ENCODE assay signal across 8 cellular contexts in genomic region chr4:158895797-158896442, GRCh38.
A peak's percentile ranks its signal among the peaks of the same experiment; 100 is the strongest.
DNase-seq lines count a peak whose midpoint lies in the region; ATAC-seq and TF ChIP-seq lines count a peak whose summit lies in the region.

No MANE protein-coding gene starts in this region.

- no peaks in the 10 kb centered on the region for H3K9me3 ChIP-seq in CD4-positive, alpha-beta T cell (ENCODE audit: control insufficient read depth, low read length)
- no peaks in the 10 kb centered on the region for H3K9me3 ChIP-seq in CD4-positive, alpha-beta memory T cell (ENCODE audit: control insufficient read depth in 1 of 2, low read length in 2 of 2)

- H3K27ac ChIP-seq in CD4-positive, alpha-beta T cell (ENCODE audit: low read depth, low read length), result no peak overlapping the region
- no peak overlapping the region for H3K27ac ChIP-seq in CD4-positive, alpha-beta memory T cell (ENCODE audit: low read depth, low read length)

- H3K9me3 Mint-ChIP-seq in CD4-positive, alpha-beta T cell, result peaks cover 2% of the 10 kb centered on the region
- H3K9me3 Mint-ChIP-seq in chondrocyte (ENCODE audit: low read depth), result peaks cover 10% of the 10 kb centered on the region
- H3K9me3 Mint-ChIP-seq in natural killer cell treated with Interleukin-12 subunit alpha and Interleukin-12 subunit beta and Interleukin-15 and Interleukin-18, amount 100 ng/mL, for 72 hours, result no peaks in the 10 kb centered on the region
- peaks cover 0 to 8% (median 2%) of the 10 kb centered on the region in 8 donors for H3K9me3 Mint-ChIP-seq in CD4-positive, alpha-beta memory T cell

- TF ChIP-seq EP300 in Ishikawa (IDR thresholded peaks at IDR 0.05; ENCODE audit: borderline replicate concordance), result no peak

- no peak overlapping the region for H3K4me3 ChIP-seq in CD4-positive, alpha-beta memory T cell (ENCODE audit: low read length in 2 of 2)

- H3K36me3 Mint-ChIP-seq in CD4-positive, alpha-beta T cell (ENCODE audit: low read depth), result peaks cover 80% of the 10 kb centered on the region
- peaks cover 28% of the 10 kb centered on the region for H3K36me3 Mint-ChIP-seq in chondrocyte (ENCODE audit: low read depth)
- H3K36me3 Mint-ChIP-seq in natural killer cell treated with Interleukin-12 subunit alpha and Interleukin-12 subunit beta and Interleukin-15 and Interleukin-18, amount 100 ng/mL, for 72 hours, result peaks cover 31% of the 10 kb centered on the region
- peaks cover 57 to 58% of the 10 kb centered on the region in 2 donors for H3K36me3 Mint-ChIP-seq in CD4-positive, alpha-beta memory T cell

- peaks cover 5% of the 10 kb centered on the region for H3K4me1 Mint-ChIP-seq in CD4-positive, alpha-beta T cell (ENCODE audit: low read depth)
- H3K4me1 Mint-ChIP-seq in chondrocyte (ENCODE audit: low read depth), result peaks cover 16% of the 10 kb centered on the region
- H3K4me1 Mint-ChIP-seq in natural killer cell treated with Interleukin-12 subunit alpha and Interleukin-12 subunit beta and Interleukin-15 and Interleukin-18, amount 100 ng/mL, for 72 hours (ENCODE audit: low read depth in 2 of 2), result peaks cover 39 to 46% of the 10 kb centered on the region in 2 donors
- H3K4me1 Mint-ChIP-seq in CD4-positive, alpha-beta memory T cell, result peaks cover 5 to 20% (median 12%) of the 10 kb centered on the region in 4 donors

- no peaks in the 10 kb centered on the region for H3K27me3 ChIP-seq in CD4-positive, alpha-beta T cell (ENCODE audit: control insufficient read depth, insufficient read depth, low read length)
- H3K27me3 ChIP-seq in CD4-positive, alpha-beta memory T cell (ENCODE audit: insufficient read depth, low read length), result no peaks in the 10 kb centered on the region

- POLR2A ChIA-PET in CD4-positive, alpha-beta T cell (lab: Charles Lee), result no interaction called here
- POLR2A ChIA-PET in CD4-positive, alpha-beta memory T cell (lab: Charles Lee; ENCODE audit: partially characterized antibody), result no interaction called here

- no peak for TF ChIP-seq CTCF in CD4-positive, alpha-beta T cell (IDR thresholded peaks at IDR 0.05)
- peak; percentile 67 for TF ChIP-seq CTCF in chondrocyte (IDR thresholded peaks at IDR 0.05)

- DNase-seq in CD4-positive, alpha-beta T cell, result no peak
- DNase-seq in chondrocyte (ENCODE audit: low spot score), result no peak
- DNase-seq in natural killer cell treated with Interleukin-12 subunit alpha and Interleukin-12 subunit beta and Interleukin-15 and Interleukin-18, amount 100 ng/mL, for 72 hours (ENCODE audit: low spot score), result no peak
- no peak for DNase-seq in CD4-positive, alpha-beta memory T cell
- no peak for DNase-seq in NCI-H1105 treated with DMSO at 0.1 percent for 48 hours (lab: John Stamatoyannopoulos, UW)
- DNase-seq in activated naive CD4-positive, alpha-beta T cell (lab: John Stamatoyannopoulos, UW), result no peak
- no peak for DNase-seq in stimulated activated CD4-positive, alpha-beta T cell treated with anti-CD3 and anti-CD28 coated beads, Interleukin-4, amount 100 ng/mL, for 24 hours

- peak overlapping the region; percentile 39 for H3K27ac Mint-ChIP-seq in CD4-positive, alpha-beta T cell
- peak overlapping the region; percentile 87 for H3K27ac Mint-ChIP-seq in chondrocyte (ENCODE audit: unreplicated experiment)
- peak overlapping the region; percentile 63 to 82 for H3K27ac Mint-ChIP-seq in natural killer cell treated with Interleukin-12 subunit alpha and Interleukin-12 subunit beta and Interleukin-15 and Interleukin-18, amount 100 ng/mL, for 72 hours
- H3K27ac Mint-ChIP-seq in CD4-positive, alpha-beta memory T cell, result peak overlapping the region in 2 of 7 donors; percentile 34 to 67

- no peaks in the 10 kb centered on the region for H3K36me3 ChIP-seq in CD4-positive, alpha-beta memory T cell (ENCODE audit: insufficient read depth, low read length)

- CTCF ChIA-PET in CD4-positive, alpha-beta T cell (lab: Charles Lee), result interaction anchor here (0.6 kb wide), 1 partner anchor 282 kb away, joined by 4 read pairs; no protein-coding TSS in a partner anchor
- CTCF ChIA-PET in CD4-positive, alpha-beta memory T cell (lab: Charles Lee; ENCODE audit: partially characterized antibody), result no interaction called here

- intact Hi-C loops in CD4-positive, alpha-beta T cell (cut with DNase I, micrococcal nuclease), result no loop called here
- intact Hi-C loops in CD4-positive, alpha-beta memory T cell (cut with micrococcal nuclease), result no loop called here

- H3K4me3 Mint-ChIP-seq in CD4-positive, alpha-beta T cell, result no peak overlapping the region
- H3K4me3 Mint-ChIP-seq in chondrocyte (ENCODE audit: unreplicated experiment), result no peak overlapping the region
- H3K4me3 Mint-ChIP-seq in natural killer cell treated with Interleukin-12 subunit alpha and Interleukin-12 subunit beta and Interleukin-15 and Interleukin-18, amount 100 ng/mL, for 72 hours, result peak overlapping the region; percentile 34
- H3K4me3 Mint-ChIP-seq in CD4-positive, alpha-beta memory T cell, result no peak overlapping the region

- ATAC-seq in CD4-positive, alpha-beta T cell (ENCODE audit: poor library complexity), result no peak
- ATAC-seq in natural killer cell treated with Interleukin-12 subunit alpha and Interleukin-12 subunit beta and Interleukin-15 and Interleukin-18, amount 100 ng/mL, for 72 hours, result peak; percentile 56 to 68

- TF ChIP-seq RAD21 in Ishikawa (IDR thresholded peaks at IDR 0.05; ENCODE audit: low read depth), result peak; percentile 37; the same call in 1 of the 2 replicates

- no peaks in the 10 kb centered on the region for H3K27me3 Mint-ChIP-seq in CD4-positive, alpha-beta T cell
- H3K27me3 Mint-ChIP-seq in chondrocyte (ENCODE audit: low read depth), result no peaks in the 10 kb centered on the region
- no peaks in the 10 kb centered on the region for H3K27me3 Mint-ChIP-seq in natural killer cell treated with Interleukin-12 subunit alpha and Interleukin-12 subunit beta and Interleukin-15 and Interleukin-18, amount 100 ng/mL, for 72 hours
- H3K27me3 Mint-ChIP-seq in CD4-positive, alpha-beta memory T cell, result no peaks in the 10 kb centered on the region

- H3K4me1 ChIP-seq in CD4-positive, alpha-beta memory T cell (ENCODE audit: insufficient read depth, low read length), result no peaks in the 10 kb centered on the region

TF ChIP-seq in Ishikawa, 13 proteins besides CTCF, POLR2A, EP300 and RAD21:
- TF ChIP-seq EGR1 (IDR thresholded peaks at IDR 0.05) (no peak), FOXM1 (IDR thresholded peaks at IDR 0.05; ENCODE audit: borderline replicate concordance, low read depth) (no peak), TAF1 (IDR thresholded peaks at IDR 0.05; ENCODE audit: low read depth) (no peak), CREB1 (IDR thresholded peaks at IDR 0.05; ENCODE audit: low read depth) (no peak), NFIC (IDR thresholded peaks at IDR 0.05) (no peak), CEBPB (IDR thresholded peaks at IDR 0.05) (no peak), MAX (IDR thresholded peaks at IDR 0.05) (no peak), REST (IDR thresholded peaks at IDR 0.05; ENCODE audit: low read depth) (no peak)
TF ChIP-seq in Ishikawa: peak in this region for 0.
